In genomic region chr21:33286076-33286475, GRCh38 we compare ENCODE assay signal across 1 cellular context.
TF ChIP-seq lines count a peak whose summit lies in the region.

No MANE protein-coding gene starts in this region.

TF ChIP-seq in liver, 16 proteins besides CTCF, POLR2A, EP300 and RAD21 (continued from another document):
- peak; percentile 49 for TF ChIP-seq REST (IDR thresholded peaks at IDR 0.05)
- peak; percentile 97 for TF ChIP-seq MAX (IDR thresholded peaks at IDR 0.05)
- TF ChIP-seq FOXA1 (IDR thresholded peaks at IDR 0.05), result peak; percentile 39
- TF ChIP-seq FOXA2 (IDR thresholded peaks at IDR 0.05), result peak; percentile 72
- peak; percentile 83 for TF ChIP-seq ZBTB33 (IDR thresholded peaks at IDR 0.05)
- peak in 1 of 2 donors; percentile 48 for TF ChIP-seq GABPA (IDR thresholded peaks at IDR 0.05 in 1 of 2, conservative IDR thresholded peaks at IDR 0.05 in 1 of 2)
- TF ChIP-seq TAF1 (conservative IDR thresholded peaks at IDR 0.05), result no peak
- peak; percentile 35 for TF ChIP-seq HNF4G (IDR thresholded peaks at IDR 0.05)
- peak in 1 of 2 donors; percentile 73 for TF ChIP-seq JUND (IDR thresholded peaks at IDR 0.05)
- peak; percentile 82 for TF ChIP-seq SP1 (IDR thresholded peaks at IDR 0.05)
- peak; percentile 88 to 98 for TF ChIP-seq RXRA (IDR thresholded peaks at IDR 0.05)
- peak; percentile 82 to 95 for TF ChIP-seq HNF4A (conservative IDR thresholded peaks at IDR 0.05)
- TF ChIP-seq EGR1 (IDR thresholded peaks at IDR 0.05; ENCODE audit: low read depth in 2 of 2), result peak in 1 of 2 donors; percentile 71
